ENCODE assay signal across 8 cellular contexts in genomic region chr11:132171031-132171430, GRCh38.
"Had no signal": no experiment of that assay in that cellular context is flagged by ENCODE, and none has a peak within 500 bp of the region (broad histone marks: within the 10 kb centered on the region; RNA-seq: fewer than 3 reads in every experiment).

No MANE protein-coding gene starts in this region.

- H3K4me1 Mint-ChIP-seq: GM23338, H9, IgD-negative memory B cell had no signal

- H3K27me3 Mint-ChIP-seq: IgD-negative memory B cell had no signal

- H3K4me3 ChIP-seq: GM23338 had no signal

- H3K36me3 Mint-ChIP-seq: IgD-negative memory B cell had no signal

- ATAC-seq: GM23338 had no signal

- H3K4me2 ChIP-seq: GM23338 had no signal

- H3K9me3 Mint-ChIP-seq: GM23338, H9 had no signal

- FAIRE-seq: H1, H54, HTR-8/SVneo had no signal

- DNase-seq: H9, HCEC 1CT, KBM-7 had no signal

- H2AFZ ChIP-seq: GM23338 had no signal

- H3K4me3 Mint-ChIP-seq: GM23338, H9, IgD-negative memory B cell had no signal

- H3K27ac Mint-ChIP-seq: GM23338, H9, IgD-negative memory B cell had no signal
